ENCODE assay signal across 1 cellular context in the genomic region with DNA sequence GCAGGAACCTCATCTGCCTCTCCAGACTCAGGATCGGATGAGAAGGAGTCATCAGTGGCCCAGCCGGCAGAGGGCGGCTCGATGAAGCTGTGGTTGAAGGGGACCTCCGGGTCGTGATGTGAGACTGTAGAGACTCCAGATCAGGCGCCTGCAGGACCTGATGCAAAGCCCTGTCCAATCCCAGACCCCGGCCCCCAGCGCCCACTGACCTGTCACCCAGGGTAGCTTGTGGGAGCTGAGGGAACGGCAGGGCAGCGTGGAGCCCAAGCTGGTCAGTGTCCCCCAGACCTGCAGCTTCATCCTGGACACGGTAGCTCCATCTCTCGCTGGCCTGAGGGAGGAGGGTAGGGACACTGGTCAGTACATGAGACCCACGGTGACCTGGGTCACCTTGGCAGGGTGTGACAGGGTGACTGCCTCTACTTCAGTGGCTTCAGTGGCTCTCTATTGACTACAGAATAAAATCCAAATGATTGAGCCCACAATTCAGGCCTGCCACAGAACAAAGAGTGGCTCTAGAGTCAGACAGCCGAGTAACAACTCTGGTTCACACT.
TF ChIP-seq lines count a peak whose summit lies in the region.

No MANE protein-coding gene starts in this region.

TF ChIP-seq in endothelial cell of umbilical vein, 7 proteins besides CTCF, POLR2A, EP300 and RAD21:
- TF ChIP-seq MYC (IDR thresholded peaks at IDR 0.05; ENCODE audit: low read depth, low read length) (no peak), EZH2 (IDR thresholded peaks at IDR 0.05; ENCODE audit: borderline replicate concordance, low read depth, low read length, severe bottlenecking) (no peak), MAX (IDR thresholded peaks at IDR 0.05; ENCODE audit: insufficient read depth, insufficient read length) (no peak), JUN (IDR thresholded peaks at IDR 0.05; ENCODE audit: borderline replicate concordance, insufficient read depth, insufficient read length, low read depth) (no peak), FOS (IDR thresholded peaks at IDR 0.05; ENCODE audit: borderline replicate concordance, insufficient read depth, low read length) (no peak)
